ENCODE assay signal across 8 cellular contexts in genomic region chr17:72602517-72603345, GRCh38.
DNase-seq lines count a peak whose midpoint lies in the region; ATAC-seq, FAIRE-seq and TF ChIP-seq lines count a peak whose summit lies in the region.

No MANE protein-coding gene starts in this region.

- H3K4me3 ChIP-seq in mucosa of descending colon: no peak overlapping the region

- no peak for TF ChIP-seq CTCF in mucosa of descending colon (IDR thresholded peaks at IDR 0.05)

- no peaks in the 10 kb centered on the region for H3K36me3 ChIP-seq in mucosa of descending colon (ENCODE audit: low read depth)

- ATAC-seq in mucosa of descending colon: peak; percentile 91
- no peak for ATAC-seq in stimulated activated naive CD8-positive, alpha-beta T cell treated with anti-CD3 and anti-CD28 coated beads, Interleukin-15, Interleukin-2, amounts not matched to agents 100 U/mL and 50 U/mL, for 24 hours

- DNase-seq in GM03348 (ENCODE audit: low spot score) (peak; percentile 70), HT-29 (ENCODE audit: low spot score) (peak; percentile 40), amniotic epithelial cell (ENCODE audit: low read depth) (peak; percentile 66), mucosa of descending colon (peak; percentile 72 to 79 (median 78)), NCI-H2029 treated with DMSO at 0.1 percent for 48 hours (lab: John Stamatoyannopoulos, UW) (no peak), posterior cingulate gyrus (no peak), GM12891 (ENCODE audit: insufficient read length, low spot score) (no peak)
- DNase-seq in stimulated activated naive CD8-positive, alpha-beta T cell treated with anti-CD3 and anti-CD28 coated beads, Interleukin-15, Interleukin-2, amounts not matched to agents 100 U/mL and 50 U/mL, for 24 hours: no peak

- no peak for TF ChIP-seq POLR2A in GM12891 (IDR thresholded peaks at IDR 0.05; ENCODE audit: low read depth, low read length)

- H3K4me1 ChIP-seq in mucosa of descending colon (ENCODE audit: low read depth): peaks cover 8% of the 10 kb centered on the region

- no peaks in the 10 kb centered on the region for H3K9me3 ChIP-seq in mucosa of descending colon

- FAIRE-seq in GM12891 (lab: Jason Lieb, UNC): no peak

- intact Hi-C loops in mucosa of descending colon (cut with DNase I, micrococcal nuclease): no loop called here
- intact Hi-C loops in posterior cingulate gyrus (cut with DNase I): no loop called here

TF ChIP-seq in GM12891, 5 proteins besides CTCF, POLR2A, EP300 and RAD21:
- TF ChIP-seq POLR2AphosphoS5 (IDR thresholded peaks at IDR 0.05; ENCODE audit: low read depth, low read length): no peak
- no peak for TF ChIP-seq SPI1 (IDR thresholded peaks at IDR 0.05; ENCODE audit: low read depth, low read length)
- TF ChIP-seq POU2F2 (IDR thresholded peaks at IDR 0.05; ENCODE audit: low read depth, low read length): no peak
- TF ChIP-seq TAF1 (IDR thresholded peaks at IDR 0.05; ENCODE audit: low read depth, low read length): no peak
- TF ChIP-seq PAX5 (IDR thresholded peaks at IDR 0.05; ENCODE audit: insufficient read depth, low read length, severe bottlenecking): no peak

Comparison
In these comparisons a context has a peak if more than half of its experiments do, and no peak if none do; other contexts are left out.
1. DNase-seq: peak in GM03348 (single experiment), HT-29 (single experiment), amniotic epithelial cell (single experiment) and mucosa of descending colon (3 of 3); none in NCI-H2029 treated with DMSO at 0.1 percent for 48 hours (single experiment), posterior cingulate gyrus (0 of 10), GM12891 (single experiment) and stimulated activated naive CD8-positive, alpha-beta T cell treated with anti-CD3 and anti-CD28 coated beads, Interleukin-15, Interleukin-2, amounts not matched to agents 100 U/mL and 50 U/mL, for 24 hours (single experiment).